Comparison of ENCODE assay signal across 1 cellular context in the genomic region with DNA sequence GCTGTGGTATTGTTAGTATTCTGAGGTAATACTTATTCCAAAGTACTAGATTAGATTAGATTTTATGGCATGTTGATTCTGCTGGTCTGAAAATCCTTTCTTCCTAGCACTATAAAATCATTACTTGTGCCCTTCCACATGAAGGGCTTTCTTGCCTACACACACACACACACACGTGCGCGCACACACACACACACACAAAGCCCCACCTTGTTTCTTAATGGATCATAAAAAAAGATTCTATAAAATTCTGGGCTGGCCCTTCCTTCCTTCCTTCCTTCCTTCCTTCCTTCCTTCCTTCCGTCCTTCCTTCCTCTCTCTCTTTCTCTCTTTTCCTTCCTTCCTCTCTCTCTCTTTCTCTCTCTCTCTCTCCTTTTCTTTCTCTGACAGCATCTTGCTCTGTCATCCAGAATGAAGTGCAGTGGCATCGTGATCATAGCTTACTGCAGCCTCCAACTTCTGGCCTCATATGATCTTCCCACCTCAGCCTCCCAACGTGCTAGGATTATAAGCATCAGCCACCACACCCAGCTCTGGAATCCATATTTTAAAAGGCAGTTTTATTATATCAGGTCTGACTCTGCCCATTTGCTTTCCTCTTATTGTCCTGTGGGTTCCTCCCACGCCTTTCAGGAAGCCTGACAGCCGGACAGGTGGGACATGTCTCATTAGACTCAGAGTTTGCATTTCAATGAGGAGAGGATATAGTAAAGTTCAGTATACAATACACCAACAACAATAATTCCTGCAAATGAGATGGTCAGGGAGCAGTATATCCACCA.
TF ChIP-seq lines count a peak whose summit lies in the region.

No MANE protein-coding gene starts in this region.

TF ChIP-seq in WTC11, 78 proteins besides CTCF, POLR2A, EP300 and RAD21 (continued from another document):
- TF ChIP-seq IRF2 (CRISPR knock-in tag; IDR thresholded peaks at IDR 0.05; ENCODE audit: borderline replicate concordance, low read depth) (no peak), CREB1 (CRISPR knock-in tag; IDR thresholded peaks at IDR 0.05) (no peak), TEAD1 (CRISPR knock-in tag; IDR thresholded peaks at IDR 0.05) (no peak), RELA (CRISPR knock-in tag; IDR thresholded peaks at IDR 0.05; ENCODE audit: borderline replicate concordance) (no peak), PRRX2 (CRISPR knock-in tag; IDR thresholded peaks at IDR 0.05) (no peak), ZBTB21 (CRISPR knock-in tag; IDR thresholded peaks at IDR 0.05; ENCODE audit: borderline replicate concordance) (no peak), ZNF121 (CRISPR knock-in tag; IDR thresholded peaks at IDR 0.05) (no peak)
- TF ChIP-seq, protein P1, sequence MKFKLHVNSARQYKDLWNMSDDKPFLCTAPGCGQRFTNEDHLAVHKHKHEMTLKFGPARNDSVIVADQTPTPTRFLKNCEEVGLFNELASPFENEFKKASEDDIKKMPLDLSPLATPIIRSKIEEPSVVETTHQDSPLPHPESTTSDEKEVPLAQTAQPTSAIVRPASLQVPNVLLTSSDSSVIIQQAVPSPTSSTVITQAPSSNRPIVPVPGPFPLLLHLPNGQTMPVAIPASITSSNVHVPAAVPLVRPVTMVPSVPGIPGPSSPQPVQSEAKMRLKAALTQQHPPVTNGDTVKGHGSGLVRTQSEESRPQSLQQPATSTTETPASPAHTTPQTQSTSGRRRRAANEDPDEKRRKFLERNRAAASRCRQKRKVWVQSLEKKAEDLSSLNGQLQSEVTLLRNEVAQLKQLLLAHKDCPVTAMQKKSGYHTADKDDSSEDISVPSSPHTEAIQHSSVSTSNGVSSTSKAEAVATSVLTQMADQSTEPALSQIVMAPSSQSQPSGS (CRISPR knock-in tag; IDR thresholded peaks at IDR 0.05; ENCODE audit: borderline replicate concordance, low read depth) = no peak
